In genomic region chr11:13668957-13669521, GRCh38 we compare ENCODE assay signal across 8 cellular contexts.
A peak's percentile ranks its signal among the peaks of the same experiment; 100 is the strongest.
DNase-seq lines count a peak whose midpoint lies in the region; ATAC-seq and TF ChIP-seq lines count a peak whose summit lies in the region.

No MANE protein-coding gene starts in this region.

- no peaks in the 10 kb centered on the region for H3K9me2 ChIP-seq in DOHH2 (replicated peaks; ENCODE audit: control insufficient read depth, low read length)

- no peaks in the 10 kb centered on the region for H3K9me3 ChIP-seq in DOHH2 (ENCODE audit: control insufficient read depth, insufficient read depth, low read length)

- TF ChIP-seq CTCF in DOHH2 (IDR thresholded peaks at IDR 0.05; ENCODE audit: low read depth, low read length, poor library complexity, severe bottlenecking) (no peak), brain microvascular endothelial cell (IDR thresholded peaks at IDR 0.05; ENCODE audit: low read depth, low read length, missing control alignments) (no peak)

- peak; percentile 22 for ATAC-seq in GM21717 (IDR thresholded peaks at IDR 0.05; ENCODE audit: unreplicated experiment)

- H3K27me3 ChIP-seq in DOHH2 (ENCODE audit: control insufficient read depth, low read length) (no peaks in the 10 kb centered on the region), brain microvascular endothelial cell (replicated peaks) (no peaks in the 10 kb centered on the region)

- H3K79me2 ChIP-seq in DOHH2 (ENCODE audit: control insufficient read depth, low read length): peaks cover 58% of the 10 kb centered on the region

- in situ Hi-C loops in brain microvascular endothelial cell (cut with HindIII; ENCODE audit: low pct_ligation_motif_present, low sequenced_read_pairs): no loop called here

- 0 out of 2 replicates have a peak, but pooled peaks cover 3% of the 10 kb centered on the region for H3F3A ChIP-seq in DOHH2 (ENCODE audit: control insufficient read depth, insufficient read depth)

- H3K4me3 ChIP-seq in DOHH2 (ENCODE audit: low read length) (peak overlapping the region; percentile 85), brain microvascular endothelial cell (ENCODE audit: low read depth, low read length) (peak overlapping the region; percentile 84)

- H3K4me1 ChIP-seq in DOHH2 (ENCODE audit: control insufficient read depth, low read length): peaks cover 33% of the 10 kb centered on the region

- DNase-seq in Kasumi-1 (lab: John Stamatoyannopoulos, UW): peak; percentile 25 to 62
- DNase-seq in T-helper 9 cell: peak; percentile 38
- no peak for DNase-seq in brain microvascular endothelial cell
- peak; percentile 73 for DNase-seq in left kidney (ENCODE audit: low read depth, low spot score)
- peak; percentile 41 to 56 for DNase-seq in stimulated activated CD4-positive, alpha-beta T cell treated with anti-CD3 and anti-CD28 coated beads, Interleukin-4, amount 100 ng/mL, for 4 hours
- no peak for DNase-seq in globus pallidus (ENCODE audit: low spot score)

- H3K27ac ChIP-seq in DOHH2 (ENCODE audit: low read depth, low read length) (peak overlapping the region; percentile 45), brain microvascular endothelial cell (peak overlapping the region; percentile 59)

- H3K4me2 ChIP-seq in DOHH2 (ENCODE audit: low read length): peak overlapping the region; percentile 79

- peaks cover 8% of the 10 kb centered on the region for H4K20me1 ChIP-seq in DOHH2 (ENCODE audit: control insufficient read depth, insufficient read depth, low read depth, low read length)

- peaks cover 29% of the 10 kb centered on the region for H3K36me3 ChIP-seq in DOHH2 (ENCODE audit: control insufficient read depth, low read length)
- H3K36me3 ChIP-seq in brain microvascular endothelial cell (replicated peaks): no peaks in the 10 kb centered on the region

Comparison
In these comparisons a context has a peak if more than half of its experiments do, and no peak if none do; other contexts are left out.
1. DNase-seq: peak in Kasumi-1 (2 of 2), T-helper 9 cell (single experiment), left kidney (single experiment) and stimulated activated CD4-positive, alpha-beta T cell treated with anti-CD3 and anti-CD28 coated beads, Interleukin-4, amount 100 ng/mL, for 4 hours (2 of 2); none in brain microvascular endothelial cell (single experiment) and globus pallidus (single experiment).